Comparison of ENCODE assay signal across 17 cellular contexts in the genomic region with DNA sequence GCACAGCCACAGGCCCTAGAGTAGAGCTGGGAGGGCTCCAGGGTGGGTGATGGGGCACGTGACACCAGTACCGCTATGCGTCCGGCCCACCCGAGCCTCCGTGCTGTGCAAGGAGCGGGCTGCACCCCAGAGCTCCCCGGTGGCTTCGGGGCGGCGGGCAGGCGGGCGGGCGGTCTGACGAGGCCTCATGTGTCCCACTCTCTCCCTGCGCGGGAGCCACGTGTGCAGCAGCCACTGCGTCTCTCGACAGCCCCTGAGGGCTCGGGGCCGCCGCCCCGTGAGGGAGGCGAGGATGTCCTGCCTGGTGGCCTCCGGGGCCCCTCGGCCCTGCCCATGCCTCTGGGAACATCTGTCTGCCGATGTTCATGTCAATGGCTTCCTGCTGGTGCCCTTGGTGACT. TPM values are rescaled to one million over a fixed set of nuclear protein-coding genes. Genes with fewer than 3 reads are reported as not detected.
DNase-seq lines count a peak whose midpoint lies in the region; ATAC-seq and TF ChIP-seq lines count a peak whose summit lies in the region.
"Had no signal": no experiment of that assay in that cellular context is flagged by ENCODE, and none has a peak within 500 bp of the region (broad histone marks: within the 10 kb centered on the region; RNA-seq: fewer than 3 reads in every experiment).

No MANE protein-coding gene starts in this region.

- 91% methylated on average over 28 of the region's 28 CpGs for WGBS in right cardiac atrium
- WGBS in thymus: 97% methylated on average over 28 of the region's 28 CpGs
- WGBS in prostate gland: 83% methylated on average over 4 of the region's 28 CpGs

- H3K36me3 ChIP-seq in right atrium auricular region (no peaks in the 10 kb centered on the region), thymus (ENCODE audit: control insufficient read depth, insufficient read depth) (no peaks in the 10 kb centered on the region), prostate gland (no peaks in the 10 kb centered on the region)
- H3K36me3 ChIP-seq in CD8-positive, alpha-beta T cell (ENCODE audit: insufficient read depth, low read length): no peaks in the 10 kb centered on the region
- no peaks in the 10 kb centered on the region for H3K36me3 ChIP-seq in naive thymus-derived CD4-positive, alpha-beta T cell (ENCODE audit: control insufficient read depth in 2 of 3, insufficient read depth in 3 of 3, low read length in 3 of 3)

- no peak overlapping the region for H3K27ac ChIP-seq in right cardiac atrium (ENCODE audit: low read length)
- no peak overlapping the region for H3K27ac ChIP-seq in right atrium auricular region
- no peak overlapping the region for H3K27ac ChIP-seq in CD8-positive, alpha-beta T cell (ENCODE audit: low read depth, low read length)
- H3K27ac ChIP-seq in naive thymus-derived CD4-positive, alpha-beta T cell (ENCODE audit: low read depth, low read length): peak overlapping the region; percentile 54
- peak overlapping the region; percentile 74 for H3K27ac ChIP-seq in thymus (ENCODE audit: low read depth)
- no peak overlapping the region for H3K27ac ChIP-seq in prostate gland
- H3K27ac ChIP-seq: C4-2B, HL-60 had no signal

- H3K27me3 Mint-ChIP-seq in CD8-positive, alpha-beta T cell (ENCODE audit: low read depth): peaks cover 3% of the 10 kb centered on the region
- peaks cover 0 to 4% (median 0%) of the 10 kb centered on the region in 5 donors for H3K27me3 Mint-ChIP-seq in naive thymus-derived CD4-positive, alpha-beta T cell
- H3K27me3 Mint-ChIP-seq: CD4-positive, alpha-beta T cell had no signal

- no peak overlapping the region for H3K4me3 ChIP-seq in right cardiac atrium (ENCODE audit: low read length)
- no peak overlapping the region for H3K4me3 ChIP-seq in right atrium auricular region
- no peak overlapping the region for H3K4me3 ChIP-seq in CD8-positive, alpha-beta T cell (ENCODE audit: low read depth, low read length)
- no peak overlapping the region for H3K4me3 ChIP-seq in naive thymus-derived CD4-positive, alpha-beta T cell (ENCODE audit: low read length)
- no peak overlapping the region for H3K4me3 ChIP-seq in thymus (ENCODE audit: low read length)
- H3K4me3 ChIP-seq in prostate gland: no peak overlapping the region
- H3K4me3 ChIP-seq: GM23338 had no signal

- intact Hi-C loops in right cardiac atrium (cut with DNase I) (no loop called here), prostate gland (cut with DNase I) (no loop called here)
- intact Hi-C loops in CD8-positive, alpha-beta T cell (cut with DNase I, micrococcal nuclease): no loop called here
- intact Hi-C loops in naive thymus-derived CD4-positive, alpha-beta T cell (cut with micrococcal nuclease): loop anchor here in 1 of 2 donors (1.0 kb wide), 2 partner anchors 51 to 85 kb away; no protein-coding TSS in a partner anchor

- H3K9me3 ChIP-seq in right cardiac atrium (ENCODE audit: control insufficient read depth, low read length) (no peaks in the 10 kb centered on the region), right atrium auricular region (no peaks in the 10 kb centered on the region), thymus (ENCODE audit: control insufficient read depth) (no peaks in the 10 kb centered on the region), prostate gland (no peaks in the 10 kb centered on the region)
- H3K9me3 ChIP-seq in CD8-positive, alpha-beta T cell (ENCODE audit: low read length): no peaks in the 10 kb centered on the region
- H3K9me3 ChIP-seq in naive thymus-derived CD4-positive, alpha-beta T cell (ENCODE audit: control insufficient read depth in 2 of 3, low read length in 3 of 3): no peaks in the 10 kb centered on the region

- no peaks in the 10 kb centered on the region for H3K36me3 Mint-ChIP-seq in CD8-positive, alpha-beta T cell
- peaks cover 0 to 6% (median 4%) of the 10 kb centered on the region in 5 donors for H3K36me3 Mint-ChIP-seq in naive thymus-derived CD4-positive, alpha-beta T cell

- no peak for ATAC-seq in right cardiac atrium
- no peak for ATAC-seq in CD8-positive, alpha-beta T cell
- no peak for ATAC-seq in naive thymus-derived CD4-positive, alpha-beta T cell
- ATAC-seq: HCT116 had no signal

- peaks cover 50% of the 10 kb centered on the region for H3K4me1 Mint-ChIP-seq in CD8-positive, alpha-beta T cell (ENCODE audit: low read depth)
- peaks cover 17 to 77% (median 54%) of the 10 kb centered on the region in 7 donors for H3K4me1 Mint-ChIP-seq in naive thymus-derived CD4-positive, alpha-beta T cell

- H3K4me1 ChIP-seq in right cardiac atrium (ENCODE audit: control insufficient read depth, insufficient read depth, low read length) (no peaks in the 10 kb centered on the region), right atrium auricular region (no peaks in the 10 kb centered on the region), thymus (ENCODE audit: control insufficient read depth, insufficient read depth, low read length) (peaks cover 4% of the 10 kb centered on the region), prostate gland (replicated peaks) (no peaks in the 10 kb centered on the region)
- peaks cover 69% of the 10 kb centered on the region for H3K4me1 ChIP-seq in CD8-positive, alpha-beta T cell (ENCODE audit: insufficient read depth, low read length)
- peaks cover 12 to 51% of the 10 kb centered on the region in 2 donors for H3K4me1 ChIP-seq in naive thymus-derived CD4-positive, alpha-beta T cell (ENCODE audit: control insufficient read depth in 2 of 2, insufficient read depth in 2 of 2, low read length in 2 of 2)

- no peaks in the 10 kb centered on the region for H3K9me3 Mint-ChIP-seq in CD8-positive, alpha-beta T cell
- peaks cover 0 to 5% (median 0%) of the 10 kb centered on the region in 11 donors for H3K9me3 Mint-ChIP-seq in naive thymus-derived CD4-positive, alpha-beta T cell
- H3K9me3 Mint-ChIP-seq: CD4-positive, alpha-beta T cell; HFFc6 had no signal

- H3K27me3 ChIP-seq in right cardiac atrium (ENCODE audit: control insufficient read depth, insufficient read depth) (no peaks in the 10 kb centered on the region), right atrium auricular region (no peaks in the 10 kb centered on the region), thymus (ENCODE audit: control insufficient read depth, insufficient read depth) (no peaks in the 10 kb centered on the region), prostate gland (replicated peaks; ENCODE audit: insufficient read depth) (peaks cover 3% of the 10 kb centered on the region)
- H3K27me3 ChIP-seq in CD8-positive, alpha-beta T cell (ENCODE audit: insufficient read depth, low read length): no peaks in the 10 kb centered on the region
- no peaks in the 10 kb centered on the region for H3K27me3 ChIP-seq in naive thymus-derived CD4-positive, alpha-beta T cell (ENCODE audit: control insufficient read depth in 2 of 2, insufficient read depth in 2 of 2, low read length in 2 of 2)

- CTCF ChIA-PET in CD8-positive, alpha-beta T cell (lab: Charles Lee): interaction anchor here (0.9 to 1.6 kb wide), 2 partner anchors 84 to 85 kb away, joined by 3 to 6 read pairs; no protein-coding TSS in a partner anchor
- CTCF ChIA-PET in naive thymus-derived CD4-positive, alpha-beta T cell (lab: Charles Lee): interaction anchor here (0.6 to 1.6 kb wide), 4 partner anchors 8 to 77 kb away, joined by 3 to 4 read pairs (median 3); no protein-coding TSS in a partner anchor

- no peak overlapping the region for H3K4me3 Mint-ChIP-seq in CD8-positive, alpha-beta T cell
- H3K4me3 Mint-ChIP-seq in naive thymus-derived CD4-positive, alpha-beta T cell: peak overlapping the region in 4 of 10 donors; percentile 38 to 78 (median 65)
- H3K4me3 Mint-ChIP-seq: GM23338, HFFc6 had no signal

- peak overlapping the region; percentile 74 for H3K27ac Mint-ChIP-seq in CD8-positive, alpha-beta T cell
- H3K27ac Mint-ChIP-seq in naive thymus-derived CD4-positive, alpha-beta T cell: peak overlapping the region in 6 of 9 donors; percentile 66 to 91 (median 84)
- H3K27ac Mint-ChIP-seq: GM23338, HFFc6 had no signal

- POLR2A ChIA-PET in CD8-positive, alpha-beta T cell (lab: Charles Lee): interaction anchor here (1.3 to 1.8 kb wide), 4 partner anchors 9 to 49 kb away, joined by 3 to 11 read pairs (median 4); no protein-coding TSS in a partner anchor
- POLR2A ChIA-PET in naive thymus-derived CD4-positive, alpha-beta T cell (lab: Charles Lee): interaction anchor here (0.7 to 3.0 kb wide), 9 partner anchors 8 to 50 kb away, joined by 3 to 18 read pairs (median 6); no protein-coding TSS in a partner anchor

- no peak for TF ChIP-seq POLR2A in prostate gland (IDR thresholded peaks at IDR 0.05)

- DNase-seq in right cardiac atrium (peak in 2 of 3 donors; percentile 28 to 57), right atrium auricular region (ENCODE audit: low spot score) (no peak), NCI-H1092 treated with DMSO at 0.1 percent for 48 hours (lab: John Stamatoyannopoulos, UW) (no peak), prostate gland (ENCODE audit: low spot score) (no peak), kidney glomerular epithelial cell (lab: John Stamatoyannopoulos, UW) (no peak)
- no peak for DNase-seq in CD8-positive, alpha-beta T cell
- no peak for DNase-seq in naive thymus-derived CD4-positive, alpha-beta T cell
- DNase-seq: 8988T; CD4-positive, alpha-beta T cell; DMS153; DMS79; HFFc6 had no signal

- TF ChIP-seq CTCF in right atrium auricular region (IDR thresholded peaks at IDR 0.05) (no peak), prostate gland (IDR thresholded peaks at IDR 0.05) (no peak)
- TF ChIP-seq CTCF in CD8-positive, alpha-beta T cell (IDR thresholded peaks at IDR 0.05): no peak

RNA-seq across cellular contexts. Expression of a gene that starts 51.2 kb away (rescaled TPM):
- 10 to 100 TPM; 50.4 to 65.0 (median 54.7) TPM for total RNA-seq in right cardiac atrium
- 36.4 TPM for polyA plus RNA-seq in right cardiac atrium
- total RNA-seq in right atrium auricular region: 10 to 100 TPM; 19.3 to 20.4 TPM
- 10 to 100 TPM; 78.5 to 82.0 TPM for total RNA-seq in CD8-positive, alpha-beta T cell
- 100 to 1,000 TPM in 2 of 5 experiments, 10 to 100 TPM in 3; 56.3 to 105 (median 93.0) TPM for total RNA-seq in naive thymus-derived CD4-positive, alpha-beta T cell
- under 1 TPM; 0.77 to 0.92 TPM for polyA plus RNA-seq in naive thymus-derived CD4-positive, alpha-beta T cell
- 28.7 TPM for polyA plus RNA-seq in thymus
- total RNA-seq in prostate gland: 10 to 100 TPM; 34.2 to 69.2 TPM

Comparison
In these comparisons a context has a peak if more than half of its experiments do, and no peak if none do; other contexts are left out.
1. DNase-seq: peak in right cardiac atrium (2 of 3); none in right atrium auricular region (single experiment), CD8-positive, alpha-beta T cell (0 of 7), naive thymus-derived CD4-positive, alpha-beta T cell (0 of 9), NCI-H1092 treated with DMSO at 0.1 percent for 48 hours (single experiment), prostate gland (single experiment) and kidney glomerular epithelial cell (single experiment).
2. H3K27ac ChIP-seq: peak in naive thymus-derived CD4-positive, alpha-beta T cell (single experiment) and thymus (single experiment); none in right cardiac atrium (single experiment), right atrium auricular region (0 of 2), CD8-positive, alpha-beta T cell (single experiment) and prostate gland (0 of 2).